8 cellular contexts compared by ENCODE assay signal in the genomic region with DNA sequence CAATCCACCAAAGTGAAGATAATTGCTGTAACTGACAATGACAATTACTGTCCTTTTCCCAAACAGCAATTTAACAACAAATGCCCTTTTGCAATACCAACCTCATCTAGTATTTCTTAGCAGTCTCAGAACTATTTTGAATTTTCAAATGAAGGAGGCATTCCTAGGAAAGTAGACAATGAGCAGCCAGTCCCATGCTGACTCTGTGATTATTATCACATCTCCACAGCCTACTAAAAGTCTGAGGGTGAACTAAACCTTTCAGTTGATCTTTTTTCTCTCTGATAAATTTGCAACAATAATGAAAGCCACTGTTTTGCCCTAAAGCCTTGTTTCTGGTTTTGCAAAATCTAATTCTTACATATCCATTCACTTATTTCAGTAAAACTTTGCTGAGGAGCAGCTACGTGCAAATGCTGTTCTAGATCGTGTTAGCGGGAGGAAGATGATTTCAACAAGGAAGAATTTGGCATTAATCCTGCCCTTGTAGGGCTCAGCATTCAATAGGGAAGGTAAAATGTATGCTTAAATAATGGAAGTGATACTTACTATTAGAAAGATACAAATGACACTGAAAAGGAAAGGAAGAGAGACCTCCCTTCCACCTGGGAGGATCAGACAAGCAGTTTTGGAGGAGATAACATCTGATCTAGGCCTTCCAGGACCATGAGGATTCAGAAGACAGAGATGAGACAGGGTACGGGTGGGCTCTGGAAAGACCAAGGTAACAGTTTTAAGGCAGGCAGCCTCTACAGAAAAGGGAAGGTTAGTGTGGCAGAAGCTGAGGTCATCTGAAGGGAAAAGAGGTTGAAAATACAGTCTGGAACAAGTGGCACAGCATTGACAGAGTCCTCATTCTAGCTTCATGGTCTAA. TPM values are rescaled to one million over a fixed set of nuclear protein-coding genes. Genes with fewer than 3 reads are reported as not detected.
DNase-seq lines count a peak whose midpoint lies in the region; ATAC-seq and TF ChIP-seq lines count a peak whose summit lies in the region.

No MANE protein-coding gene starts in this region.

- H3K27ac ChIP-seq in IMR-90 (ENCODE audit: insufficient read depth, low read length): no peak overlapping the region; the same call in 1 of the 2 replicates
- peak overlapping the region; percentile 78 for H3K27ac ChIP-seq in mesendoderm (ENCODE audit: low read depth, low read length)

- peaks cover 23% of the 10 kb centered on the region for H3K9me1 ChIP-seq in IMR-90 (ENCODE audit: insufficient read depth, low read length)

- no peak overlapping the region for H2AK9ac ChIP-seq in IMR-90 (replicated peaks; ENCODE audit: low read depth, low read length, poor library complexity)

- in situ Hi-C loops in IMR-90 (cut with MboI; ENCODE audit: low sequenced_read_pairs): no loop called here
- in situ Hi-C loops in astrocyte of the cerebellum (cut with HindIII; ENCODE audit: low sequenced_read_pairs): no loop called here

- peak overlapping the region; percentile 36 for H2BK5ac ChIP-seq in IMR-90 (ENCODE audit: low read depth, low read length, poor library complexity, severe bottlenecking)
- no peak overlapping the region for H2BK5ac ChIP-seq in mesendoderm (ENCODE audit: low read length)

- CTCF ChIA-PET in IMR-90 (lab: Yijun Ruan, JAX): no interaction called here

- H3K4me1 ChIP-seq in IMR-90 (ENCODE audit: control insufficient read depth, insufficient read depth, low read length): peaks cover 8% of the 10 kb centered on the region
- H3K4me1 ChIP-seq in mesendoderm (ENCODE audit: control insufficient read depth, low read depth, low read length): peaks cover 4% of the 10 kb centered on the region

- no peak overlapping the region for H4K91ac ChIP-seq in IMR-90 (ENCODE audit: insufficient read depth, low read depth, low read length)

- H2BK15ac ChIP-seq in IMR-90 (ENCODE audit: low read depth, low read length): peak overlapping the region; percentile 49; the same call in 1 of the 3 replicates
- H2BK15ac ChIP-seq in mesendoderm (replicated peaks; ENCODE audit: low read depth): no peak overlapping the region

- ATAC-seq in IMR-90 (ENCODE audit: low read depth) (no peak), GM21367 (IDR thresholded peaks at IDR 0.05; ENCODE audit: unreplicated experiment) (no peak), GM18867 (IDR thresholded peaks at IDR 0.05; ENCODE audit: unreplicated experiment) (no peak)

- H3K4me3 ChIP-seq in IMR-90 (ENCODE audit: insufficient read depth, low read depth, low read length) (no peak overlapping the region), astrocyte of the cerebellum (ENCODE audit: low read depth, low read length) (no peak overlapping the region), mesendoderm (ENCODE audit: low read length) (no peak overlapping the region)

- H4K8ac ChIP-seq in IMR-90 (ENCODE audit: low read depth in 2 of 2, low read length in 2 of 2): peak overlapping the region in 1 of 2 experiments; percentile 24; a peak in 1 of 4 replicates
- no peak overlapping the region for H4K8ac ChIP-seq in mesendoderm (ENCODE audit: low read depth, low read length)

- H3K79me1 ChIP-seq in IMR-90 (ENCODE audit: low read depth in 1 of 2, low read length in 2 of 2) (peaks cover 22 to 74% of the 10 kb centered on the region in 2 experiments), mesendoderm (ENCODE audit: low read length) (peaks cover 3% of the 10 kb centered on the region)

- no peaks in the 10 kb centered on the region for H3K27me3 ChIP-seq in IMR-90 (ENCODE audit: control insufficient read depth, insufficient read depth, low read length)
- H3K27me3 ChIP-seq in mesendoderm (ENCODE audit: insufficient read depth, low read length, poor library complexity): no peaks in the 10 kb centered on the region

- H3K9me3 ChIP-seq in IMR-90 (ENCODE audit: control insufficient read depth, insufficient read depth, low read length): no peaks in the 10 kb centered on the region

- H3K18ac ChIP-seq in IMR-90 (ENCODE audit: low read depth, low read length) (peak overlapping the region; percentile 54; the same call in 1 of the 2 replicates), mesendoderm (ENCODE audit: low read length) (peak overlapping the region; percentile 91)

- no peak overlapping the region for H2BK120ac ChIP-seq in IMR-90 (ENCODE audit: low read depth, low read length)
- H2BK120ac ChIP-seq in mesendoderm (ENCODE audit: low read depth, low read length): peak overlapping the region; percentile 45

- peaks cover 19% of the 10 kb centered on the region for H3K36me3 ChIP-seq in IMR-90 (ENCODE audit: control insufficient read depth, insufficient read depth, low read length)
- no peaks in the 10 kb centered on the region for H3K36me3 ChIP-seq in mesendoderm (ENCODE audit: control insufficient read depth, insufficient read depth, low read length)

- H3K79me2 ChIP-seq in mesendoderm (ENCODE audit: control insufficient read depth, insufficient read depth, low read length): peaks cover 30% of the 10 kb centered on the region

- H3K14ac ChIP-seq in IMR-90 (replicated peaks; ENCODE audit: low read depth, low read length): peak overlapping the region; percentile 10; the same call in 1 of the 2 replicates

- H3K4ac ChIP-seq in IMR-90 (ENCODE audit: low read depth, low read length) (peak overlapping the region; percentile 17), mesendoderm (ENCODE audit: low read depth, low read length) (no peak overlapping the region)

- POLR2A ChIA-PET in IMR-90 (lab: Charles Lee; ENCODE audit: unreplicated experiment): interaction anchor here (0.6 kb wide), 1 partner anchor 136 kb away, joined by 3 read pairs; no protein-coding TSS in a partner anchor

- H4K20me1 ChIP-seq in IMR-90 (ENCODE audit: insufficient read depth, low read length): peaks cover 18% of the 10 kb centered on the region; the same call in 1 of the 2 replicates

- dilution Hi-C loops in IMR-90 (cut with HindIII; ENCODE audit: low sequenced_read_pairs, unreplicated experiment): no loop called here

- TF ChIP-seq CTCF in IMR-90 (conservative IDR thresholded peaks at IDR 0.05; ENCODE audit: low read depth, low read length) (no peak), astrocyte of the cerebellum (IDR thresholded peaks at IDR 0.05; ENCODE audit: low read depth, low read length, missing control alignments) (no peak)

- no peak for TF ChIP-seq POLR2A in IMR-90 (IDR thresholded peaks at IDR 0.05; ENCODE audit: low read depth, low read length)

- peak overlapping the region; percentile 52; the same call in 1 of the 2 replicates for H4K5ac ChIP-seq in IMR-90 (ENCODE audit: low read depth, low read length)
- no peak overlapping the region for H4K5ac ChIP-seq in mesendoderm (ENCODE audit: low read length)

- H3K4me2 ChIP-seq in IMR-90 (ENCODE audit: low read depth, low read length): peak overlapping the region; percentile 42; the same call in 1 of the 2 replicates
- H3K4me2 ChIP-seq in mesendoderm (ENCODE audit: low read length): no peak overlapping the region

- intact Hi-C loops in IMR-90 (cut with micrococcal nuclease): loop anchor here (5.0 kb wide), 1 partner anchor 41 kb away; no protein-coding TSS in a partner anchor

- H2AK5ac ChIP-seq in IMR-90 (ENCODE audit: low read depth, low read length): no peak overlapping the region
- H2AK5ac ChIP-seq in mesendoderm (ENCODE audit: low read length): no peak overlapping the region

- H3K9ac ChIP-seq in IMR-90 (ENCODE audit: low read depth, low read length) (no peak overlapping the region), mesendoderm (ENCODE audit: low read length) (no peak overlapping the region)

- H3K23ac ChIP-seq in IMR-90 (ENCODE audit: low read depth, low read length): peak overlapping the region; percentile 18; the same call in 1 of the 2 replicates
- no peak overlapping the region for H3K23ac ChIP-seq in mesendoderm (ENCODE audit: low read length)

- no CpG with 5 or more reads among the region's 4 CpGs for WGBS in IMR-90 (ENCODE audit: extremely low coverage in 2 of 2, insufficient read length in 1 of 2), 2 experiments
- WGBS in mesendoderm (ENCODE audit: extremely low coverage, insufficient coverage, low lambda C conversion rate): no CpG with 5 or more reads among the region's 4 CpGs

- TF ChIP-seq RAD21 in IMR-90 (IDR thresholded peaks at IDR 0.05; ENCODE audit: low read length): no peak

- no peak overlapping the region for H2AFZ ChIP-seq in IMR-90 (replicated peaks; ENCODE audit: low read length, poor library complexity)

- H2BK20ac ChIP-seq in IMR-90 (ENCODE audit: low read depth, low read length): no peak overlapping the region; the same call in 1 of the 2 replicates

- DNase-seq in CD1c-positive myeloid dendritic cell (ENCODE audit: extremely low spot score) (peak; percentile 22), IMR-90 (peak; percentile 55), astrocyte of the cerebellum (ENCODE audit: low read depth) (peak; percentile 39), mesendoderm (peak; percentile 85), DMS53 (lab: John Stamatoyannopoulos, UW) (no peak), DMS79 (lab: John Stamatoyannopoulos, UW) (no peak)

- no peak overlapping the region for H3K56ac ChIP-seq in IMR-90 (ENCODE audit: extremely low read depth, insufficient read depth, low read length)
- peak overlapping the region; percentile 43 for H3K56ac ChIP-seq in mesendoderm (ENCODE audit: low read length)

- BruUV-seq in IMR-90 (replicated peaks; lab: Mats Ljungman, UMichigan): no TSS peak

TF ChIP-seq in IMR-90, 13 proteins besides CTCF, POLR2A, EP300 and RAD21 (continues in another document):
- TF ChIP-seq, protein P1, sequence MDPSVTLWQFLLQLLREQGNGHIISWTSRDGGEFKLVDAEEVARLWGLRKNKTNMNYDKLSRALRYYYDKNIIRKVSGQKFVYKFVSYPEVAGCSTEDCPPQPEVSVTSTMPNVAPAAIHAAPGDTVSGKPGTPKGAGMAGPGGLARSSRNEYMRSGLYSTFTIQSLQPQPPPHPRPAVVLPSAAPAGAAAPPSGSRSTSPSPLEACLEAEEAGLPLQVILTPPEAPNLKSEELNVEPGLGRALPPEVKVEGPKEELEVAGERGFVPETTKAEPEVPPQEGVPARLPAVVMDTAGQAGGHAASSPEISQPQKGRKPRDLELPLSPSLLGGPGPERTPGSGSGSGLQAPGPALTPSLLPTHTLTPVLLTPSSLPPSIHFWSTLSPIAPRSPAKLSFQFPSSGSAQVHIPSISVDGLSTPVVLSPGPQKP (IDR thresholded peaks at IDR 0.05; ENCODE audit: borderline replicate concordance, low read depth, low read length): no peak
- TF ChIP-seq SMC3 (IDR thresholded peaks at IDR 0.05; ENCODE audit: low read depth, low read length) (no peak), RCOR1 (IDR thresholded peaks at IDR 0.05; ENCODE audit: insufficient replicate concordance, low read length) (no peak), CEBPB (IDR thresholded peaks at IDR 0.05; ENCODE audit: low read depth, low read length) (no peak), CHD1 (IDR thresholded peaks at IDR 0.05; ENCODE audit: low read depth, low read length) (no peak), FOS (IDR thresholded peaks at IDR 0.05; ENCODE audit: low read depth, low read length) (no peak), NFE2L2 (IDR thresholded peaks at IDR 0.05; ENCODE audit: low read depth, low read length) (no peak)

RNA-seq across cellular contexts. Expression of gene SLC38A1, which starts 47.4 kb away (rescaled TPM):
- total RNA-seq in IMR-90 (2012; rRNA removed): 61.5 and 71.9 TPM in 2 replicates
- 20.9 and 22.8 TPM in 2 replicates for polyA plus RNA-seq in IMR-90 (2012; rRNA removed)
- polyA plus RNA-seq in IMR-90 (2012; cell fraction: cytosol; rRNA removed): 4.7 and 6.3 TPM in 2 replicates
- polyA plus RNA-seq in IMR-90 (2012; cell fraction: nucleus; rRNA removed; ENCODE audit: low replicate concordance): 11.9 and 24.4 TPM in 2 replicates
- polyA plus RNA-seq in mesendoderm (2013, experiment 1 of 2): 155 TPM
- 154 TPM for polyA plus RNA-seq in mesendoderm (2013, experiment 2 of 2)

Comparison
In these comparisons a context has a peak if more than half of its experiments do, and no peak if none do; other contexts are left out.
1. DNase-seq: peak in CD1c-positive myeloid dendritic cell (single experiment), IMR-90 (single experiment), astrocyte of the cerebellum (single experiment) and mesendoderm (single experiment); none in DMS53 (single experiment) and DMS79 (single experiment).